ENCODE assay signal across 8 cellular contexts in the genomic region with DNA sequence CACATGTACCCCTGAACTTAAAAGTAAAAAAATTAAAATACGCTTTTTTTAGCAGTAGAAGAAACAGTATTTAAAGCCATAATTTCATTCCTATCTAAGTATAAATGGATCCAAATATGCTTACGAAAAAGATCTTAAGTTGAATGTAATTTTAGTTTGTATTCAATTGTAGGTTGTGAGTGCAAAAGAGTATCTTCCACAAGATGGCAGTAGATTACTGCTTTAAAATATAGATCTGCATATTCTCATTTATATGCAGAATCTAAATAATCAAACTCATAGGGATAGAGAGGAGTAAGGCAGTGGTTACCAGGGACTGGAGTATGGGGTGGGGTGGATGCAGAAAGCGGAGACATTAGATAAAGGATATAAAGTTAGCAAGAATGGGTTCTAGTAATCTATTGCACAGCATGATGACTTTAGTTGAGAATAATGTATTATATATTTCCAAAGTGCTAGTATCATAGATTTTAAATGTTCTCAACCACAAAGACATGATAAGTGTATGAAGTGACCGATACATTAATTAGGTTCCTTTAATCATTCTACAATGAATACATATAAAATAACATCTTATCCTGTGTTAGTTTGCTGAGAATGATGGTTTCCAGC. TPM values are rescaled to one million over a fixed set of nuclear protein-coding genes. Genes with fewer than 3 reads are reported as not detected.
DNase-seq lines count a peak whose midpoint lies in the region; ATAC-seq and TF ChIP-seq lines count a peak whose summit lies in the region.

No MANE protein-coding gene starts in this region.

- H3K27ac Mint-ChIP-seq in CD4-positive, alpha-beta T cell = no peak overlapping the region

- H3K4me3 Mint-ChIP-seq in CD4-positive, alpha-beta T cell = no peak overlapping the region

- no peaks in the 10 kb centered on the region for H3K9me3 Mint-ChIP-seq in CD4-positive, alpha-beta T cell

- POLR2A ChIA-PET in CD4-positive, alpha-beta T cell (lab: Charles Lee) = no interaction called here

- DNase-seq in CD4-positive, alpha-beta T cell = no peak
- DNase-seq in HS-5 (ENCODE audit: low read depth) (peak; percentile 26), lower lobe of right lung (no peak), glomerular visceral epithelial cell (ENCODE audit: extremely low spot score) (no peak), NCI-H524 treated with DMSO at 0.1 percent for 48 hours (lab: John Stamatoyannopoulos, UW) (no peak), iPS-NIHi11 (ENCODE audit: low spot score) (no peak)

- H3K27me3 ChIP-seq in CD4-positive, alpha-beta T cell (ENCODE audit: control insufficient read depth, insufficient read depth, low read length) = peaks cover 19% of the 10 kb centered on the region
- no peaks in the 10 kb centered on the region for H3K27me3 ChIP-seq in lower lobe of right lung (ENCODE audit: low read depth)

- intact Hi-C loops in CD4-positive, alpha-beta T cell (cut with DNase I, micrococcal nuclease) = no loop called here
- intact Hi-C loops in lower lobe of right lung (cut with DNase I) = no loop called here

- H3K36me3 ChIP-seq in lower lobe of right lung = no peaks in the 10 kb centered on the region

- no peaks in the 10 kb centered on the region for H3K4me1 Mint-ChIP-seq in CD4-positive, alpha-beta T cell (ENCODE audit: low read depth)

- peak; percentile 28 for TF ChIP-seq CTCF in CD4-positive, alpha-beta T cell (IDR thresholded peaks at IDR 0.05)
- peak; percentile 89 for TF ChIP-seq CTCF in VCaP (conservative IDR thresholded peaks at IDR 0.05)
- peak; percentile 39 for TF ChIP-seq CTCF in lower lobe of right lung (IDR thresholded peaks at IDR 0.05)

- CTCF ChIA-PET in CD4-positive, alpha-beta T cell (lab: Charles Lee) = no interaction called here

- no peak overlapping the region for H3K27ac ChIP-seq in CD4-positive, alpha-beta T cell (ENCODE audit: low read depth, low read length)
- H3K27ac ChIP-seq in VCaP = no peak overlapping the region
- no peak overlapping the region for H3K27ac ChIP-seq in lower lobe of right lung

- H3K36me3 Mint-ChIP-seq in CD4-positive, alpha-beta T cell (ENCODE audit: low read depth) = no peaks in the 10 kb centered on the region

- no peak overlapping the region for H3K4me3 ChIP-seq in lower lobe of right lung

- no peak for ATAC-seq in CD4-positive, alpha-beta T cell (ENCODE audit: poor library complexity)
- no peak for ATAC-seq in lower lobe of right lung
- ATAC-seq in GM18861 (IDR thresholded peaks at IDR 0.05; ENCODE audit: unreplicated experiment) = no peak

- H3K27me3 Mint-ChIP-seq in CD4-positive, alpha-beta T cell = peaks cover 59% of the 10 kb centered on the region

- no peaks in the 10 kb centered on the region for H3K4me1 ChIP-seq in lower lobe of right lung

- no peaks in the 10 kb centered on the region for H3K9me3 ChIP-seq in CD4-positive, alpha-beta T cell (ENCODE audit: control insufficient read depth, low read length)
- H3K9me3 ChIP-seq in lower lobe of right lung = no peaks in the 10 kb centered on the region

RNA-seq across cellular contexts. Expression of a gene that starts 14.2 kb away (rescaled TPM):
- total RNA-seq in CD4-positive, alpha-beta T cell = not detected
- not detected for total RNA-seq in lower lobe of right lung

RNA-seq across cellular contexts. Expression of a gene that starts 23.0 kb away (rescaled TPM):
- not detected for total RNA-seq in CD4-positive, alpha-beta T cell
- not detected for total RNA-seq in lower lobe of right lung

RNA-seq across cellular contexts. Expression of a gene that starts 36.7 kb away (rescaled TPM):
- not detected for total RNA-seq in CD4-positive, alpha-beta T cell
- not detected for total RNA-seq in lower lobe of right lung

RNA-seq across cellular contexts. Expression of a gene that starts 36.7 kb away (rescaled TPM):
- total RNA-seq in CD4-positive, alpha-beta T cell = not detected
- 0.18 TPM for total RNA-seq in lower lobe of right lung

Comparison
In these comparisons a context has a peak if more than half of its experiments do, and no peak if none do; other contexts are left out.
1. CTCF ChIP-seq: peak in every context shown above with its lines; median percentile 89 in VCaP; 39 in lower lobe of right lung; 28 in CD4-positive, alpha-beta T cell.